In the genomic region with DNA sequence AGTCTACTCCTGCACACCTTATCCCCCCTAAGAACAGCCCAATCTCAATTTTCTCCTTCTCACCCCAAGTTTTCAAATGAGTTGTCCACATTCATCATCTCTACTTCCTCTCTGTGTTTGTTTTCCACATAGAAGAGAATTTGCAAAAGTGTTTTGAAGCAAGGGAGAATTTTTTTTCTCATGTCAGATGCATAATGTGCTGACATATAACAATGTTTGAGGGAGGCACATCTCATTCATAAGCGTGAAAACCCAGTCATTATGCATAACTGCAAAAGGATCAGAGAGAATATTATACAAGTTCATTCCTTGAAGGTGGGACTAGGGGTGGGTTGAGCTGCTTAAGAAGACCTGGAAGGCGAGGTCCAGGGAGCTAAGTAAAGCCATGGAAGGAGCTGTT, we compare ENCODE assay signal across 26 cellular contexts.
DNase-seq lines count a peak whose midpoint lies in the region; ATAC-seq, FAIRE-seq and TF ChIP-seq lines count a peak whose summit lies in the region.
"Had no signal": no experiment of that assay in that cellular context is flagged by ENCODE, and none has a peak within 500 bp of the region (broad histone marks: within the 10 kb centered on the region; RNA-seq: fewer than 3 reads in every experiment).

No MANE protein-coding gene starts in this region.

- H4K20me1 ChIP-seq in HepG2 (ENCODE audit: insufficient read depth, low read length): no peaks in the 10 kb centered on the region
- H4K20me1 ChIP-seq: BLaER1 treated with 17β-estradiol and CSF1 and Interleukin-3, amounts not matched to agents 10 nM and 100 nM had no signal

- TF ChIP-seq POLR2A in HepG2 (IDR thresholded peaks at IDR 0.05; ENCODE audit: insufficient read depth in 1 of 2, low read depth in 2 of 2, low read length in 2 of 2) (no peak), right lobe of liver (IDR thresholded peaks at IDR 0.05) (no peak)

- no peak overlapping the region for H3K14ac ChIP-seq in trophoblast cell (ENCODE audit: low read length)

- intact Hi-C loops in HepG2 (cut with micrococcal nuclease; ENCODE audit: unreplicated experiment): no loop called here
- intact Hi-C loops in right lobe of liver (cut with DNase I): no loop called here

- BruUV-seq in HepG2 (replicated peaks; lab: Mats Ljungman, UMichigan): no TSS peak

- no peak overlapping the region for H3K23ac ChIP-seq in trophoblast cell (ENCODE audit: low read length)

- no peaks in the 10 kb centered on the region for H3K36me3 Mint-ChIP-seq in activated T-helper 17 cell treated with anti-CD3 and anti-CD28 coated beads, Interleukin-2, amount 50 U/mL, for 72 hours (ENCODE audit: low read depth)
- no peaks in the 10 kb centered on the region for H3K36me3 Mint-ChIP-seq in activated T-cell treated with anti-CD3 and anti-CD28 coated beads, Interleukin-2, amount 50 U/mL, for 4 hours (ENCODE audit: insufficient read depth)
- H3K36me3 Mint-ChIP-seq: CD14-positive monocyte; CD8-positive, alpha-beta memory T cell had no signal

- H3K9me3 ChIP-seq in HepG2 (ENCODE audit: low read length) (no peaks in the 10 kb centered on the region), right lobe of liver (no peaks in the 10 kb centered on the region), trophoblast cell (ENCODE audit: insufficient read depth, low read depth, low read length) (no peaks in the 10 kb centered on the region)
- H3K9me3 ChIP-seq: BE2C; BLaER1 treated with 17β-estradiol and CSF1 and Interleukin-3, amounts not matched to agents 10 nM and 100 nM had no signal

- H3K79me2 ChIP-seq in HepG2 (ENCODE audit: insufficient read depth, low read length) (no peaks in the 10 kb centered on the region), trophoblast cell (ENCODE audit: control insufficient read depth, insufficient read depth, low read length, poor library complexity) (no peaks in the 10 kb centered on the region)

- H3K27me3 Mint-ChIP-seq in activated T-helper 17 cell treated with anti-CD3 and anti-CD28 coated beads, Interleukin-2, amount 50 U/mL, for 72 hours: peaks cover 9% of the 10 kb centered on the region
- H3K27me3 Mint-ChIP-seq in activated T-cell treated with anti-CD3 and anti-CD28 coated beads, Interleukin-2, amount 50 U/mL, for 4 hours (ENCODE audit: low read depth): peaks cover 8% of the 10 kb centered on the region
- H3K27me3 Mint-ChIP-seq: CD4-positive, alpha-beta T cell had no signal

- no peak overlapping the region for H3K9ac ChIP-seq in HepG2 (ENCODE audit: insufficient read depth, low read depth, low read length)
- no peak overlapping the region for H3K9ac ChIP-seq in trophoblast cell (ENCODE audit: low read length)
- H3K9ac ChIP-seq: BLaER1 treated with 17β-estradiol and CSF1 and Interleukin-3, amounts not matched to agents 10 nM and 100 nM had no signal

- H3K4me2 ChIP-seq in HepG2 (ENCODE audit: low read depth, low read length) (no peak overlapping the region), trophoblast cell (ENCODE audit: low read length) (no peak overlapping the region)
- H3K4me2 ChIP-seq: BLaER1 treated with 17β-estradiol and CSF1 and Interleukin-3, amounts not matched to agents 10 nM and 100 nM; GM23338 had no signal

- H3K18ac ChIP-seq in trophoblast cell (ENCODE audit: low read length): no peak overlapping the region

- TF ChIP-seq CTCF in HepG2 (CRISPR knock-in tag; IDR thresholded peaks at IDR 0.05) (no peak), right lobe of liver (IDR thresholded peaks at IDR 0.05) (no peak)

- POLR2A ChIA-PET in HepG2 (lab: Yijun Ruan, JAX): interaction anchor here (1.5 kb wide), 1 partner anchor 148 kb away, joined by 4 read pairs; the partner anchor contains the start of gene CEP68

- no peak for TF ChIP-seq RAD21 in HepG2 (CRISPR knock-in tag; IDR thresholded peaks at IDR 0.05)

- H2BK5ac ChIP-seq in trophoblast cell (ENCODE audit: low read depth, low read length, poor library complexity): no peak overlapping the region

- peak overlapping the region; percentile 9 for H3K27ac Mint-ChIP-seq in activated T-helper 17 cell treated with anti-CD3 and anti-CD28 coated beads, Interleukin-2, amount 50 U/mL, for 72 hours
- H3K27ac Mint-ChIP-seq: CD4-positive, alpha-beta T cell; CD8-positive, alpha-beta memory T cell; GM23338; H9; HFFc6 had no signal

- no peak overlapping the region for H4K8ac ChIP-seq in trophoblast cell (ENCODE audit: low read depth, low read length)

- WGBS in HepG2 (ENCODE audit: low lambda C conversion rate): 8% methylated on average over 2 of the region's 2 CpGs
- 90% methylated on average over 2 of the region's 2 CpGs for WGBS in right lobe of liver (ENCODE audit: insufficient coverage, low coverage, low lambda C conversion rate, missing lambda C conversion rate)
- WGBS in trophoblast cell (ENCODE audit: extremely low coverage, insufficient coverage, insufficient read length): no CpG with 5 or more reads among the region's 2 CpGs

- no peak overlapping the region for H3K4me3 Mint-ChIP-seq in activated T-helper 17 cell treated with anti-CD3 and anti-CD28 coated beads, Interleukin-2, amount 50 U/mL, for 72 hours
- H3K4me3 Mint-ChIP-seq in activated T-cell treated with anti-CD3 and anti-CD28 coated beads, Interleukin-2, amount 50 U/mL, for 4 hours: no peak overlapping the region
- H3K4me3 Mint-ChIP-seq: CD14-positive monocyte; CD4-positive, alpha-beta T cell; CD8-positive, alpha-beta memory T cell; GM23338; H9; HFFc6 had no signal

- H3K4me3 ChIP-seq in HepG2 (replicated peaks in 1 of 3; ENCODE audit: insufficient read depth in 1 of 3, low read depth in 2 of 3, low read length in 3 of 3) (no peak overlapping the region), right lobe of liver (no peak overlapping the region), trophoblast cell (ENCODE audit: low read depth, low read length) (no peak overlapping the region)
- H3K4me3 ChIP-seq: BLaER1 treated with 17β-estradiol and CSF1 and Interleukin-3, amounts not matched to agents 10 nM and 100 nM; GM12878; GM23338 had no signal

- no peak for FAIRE-seq in HepG2 (lab: Jason Lieb, UNC)
- FAIRE-seq: A204.1, D721Med, GM12878, GM19239 had no signal

- no peaks in the 10 kb centered on the region for H3K9me3 Mint-ChIP-seq in activated T-helper 17 cell treated with anti-CD3 and anti-CD28 coated beads, Interleukin-2, amount 50 U/mL, for 72 hours
- no peaks in the 10 kb centered on the region for H3K9me3 Mint-ChIP-seq in activated T-cell treated with anti-CD3 and anti-CD28 coated beads, Interleukin-2, amount 50 U/mL, for 4 hours
- H3K9me3 Mint-ChIP-seq: CD14-positive monocyte; CD4-positive, alpha-beta T cell; CD8-positive, alpha-beta memory T cell; H9; HFFc6 had no signal

- H4K91ac ChIP-seq in trophoblast cell (ENCODE audit: low read depth, low read length): no peak overlapping the region

- H4K12ac ChIP-seq in trophoblast cell (ENCODE audit: low read depth, low read length): peak overlapping the region; percentile 10

- H2BK12ac ChIP-seq in trophoblast cell (ENCODE audit: low read length): no peak overlapping the region

- in situ Hi-C loops in HepG2 (cut with HindIII; ENCODE audit: extremely low pct_ligation_motif_present, low pct_unique_long_range_greater_than_20kb): loop anchor here (25.0 kb wide), 1 partner anchor 279 kb away; no protein-coding TSS in a partner anchor

- H3K4ac ChIP-seq in trophoblast cell (ENCODE audit: low read depth, low read length): no peak overlapping the region

- TF ChIP-seq EP300 in HepG2 (IDR thresholded peaks at IDR 0.05; ENCODE audit: low read depth in 2 of 2, low read length in 2 of 2): no peak
- no peak for TF ChIP-seq EP300 in HepG2 (CRISPR knock-in tag; IDR thresholded peaks at IDR 0.05; ENCODE audit: borderline replicate concordance)

- H3K36me3 ChIP-seq in HepG2 (replicated peaks in 1 of 2; ENCODE audit: control insufficient read depth in 1 of 2, insufficient read depth in 2 of 2, low read length in 2 of 2): no peaks in the 10 kb centered on the region
- no peaks in the 10 kb centered on the region for H3K36me3 ChIP-seq in right lobe of liver
- no peaks in the 10 kb centered on the region for H3K36me3 ChIP-seq in trophoblast cell (ENCODE audit: control insufficient read depth in 1 of 2, insufficient read depth in 2 of 2, low read length in 2 of 2)
- H3K36me3 ChIP-seq: BE2C; BLaER1 treated with 17β-estradiol and CSF1 and Interleukin-3, amounts not matched to agents 10 nM and 100 nM had no signal

- no peaks in the 10 kb centered on the region for H3K79me1 ChIP-seq in trophoblast cell (ENCODE audit: low read length)

- no peaks in the 10 kb centered on the region for H3K4me1 Mint-ChIP-seq in activated T-helper 17 cell treated with anti-CD3 and anti-CD28 coated beads, Interleukin-2, amount 50 U/mL, for 72 hours
- peaks cover 6% of the 10 kb centered on the region for H3K4me1 Mint-ChIP-seq in activated T-cell treated with anti-CD3 and anti-CD28 coated beads, Interleukin-2, amount 50 U/mL, for 4 hours (ENCODE audit: low read depth)

- H3K27me3 ChIP-seq in HepG2 (ENCODE audit: control insufficient read depth in 1 of 2, insufficient read depth in 2 of 2, low read length in 2 of 2) (peaks cover 1 to 8% of the 10 kb centered on the region in 2 experiments; a peak in 2 of 5 replicates), right lobe of liver (no peaks in the 10 kb centered on the region), trophoblast cell (ENCODE audit: insufficient read depth, low read length) (no peaks in the 10 kb centered on the region)
- H3K27me3 ChIP-seq: BE2C; BLaER1 treated with 17β-estradiol and CSF1 and Interleukin-3, amounts not matched to agents 10 nM and 100 nM had no signal

- H2AFZ ChIP-seq in HepG2 (ENCODE audit: low read length): no peak overlapping the region
- H2AFZ ChIP-seq in trophoblast cell (ENCODE audit: insufficient read depth, low read length, poor library complexity): no peak overlapping the region
- H2AFZ ChIP-seq: GM23338 had no signal

- DNase-seq in HepG2 (ENCODE audit: low spot score): no peak
- DNase-seq in right lobe of liver: no peak
- DNase-seq in trophoblast cell: no peak
- no peak for DNase-seq in NCI-H510A treated with DMSO at 0.1 percent for 48 hours (lab: John Stamatoyannopoulos, UW)
- no peak for DNase-seq in activated T-cell treated with anti-CD3 and anti-CD28 coated beads, Interleukin-2, amount 50 U/mL, for 4 hours
- no peak for DNase-seq in activated naive CD4-positive, alpha-beta T cell treated with Interleukin-2 at 50 U/mL for 16 hours
- DNase-seq: ACHN; AML-193; BE2C; CD4-positive, alpha-beta T cell; CD8-positive, alpha-beta memory T cell; DMS 273 treated with DMSO at 0.1 percent for 48 hours; DMS79; EL; GDM1; H9; HFFc6 had no signal

- ATAC-seq in HepG2 (no peak), right lobe of liver (no peak)
- no peak for ATAC-seq in activated T-helper 17 cell treated with anti-CD3 and anti-CD28 coated beads, Interleukin-2, amount 50 U/mL, for 72 hours (replicated peaks)
- no peak for ATAC-seq in activated T-cell treated with anti-CD3 and anti-CD28 coated beads, Interleukin-2, amount 50 U/mL, for 4 hours
- ATAC-seq: GM12878, GM23338 had no signal

- CTCF ChIA-PET in HepG2 (lab: Yijun Ruan, JAX; ENCODE audit: low intra/inter-chr PET ratio, low total read pairs): no interaction called here

- no peak overlapping the region for H2BK120ac ChIP-seq in trophoblast cell (ENCODE audit: insufficient read depth, low read length, poor library complexity)

- H3K27ac ChIP-seq in HepG2 (ENCODE audit: extremely low read length, insufficient read depth, low read length) (no peak overlapping the region), right lobe of liver (no peak overlapping the region), trophoblast cell (ENCODE audit: low read depth, low read length) (no peak overlapping the region)
- H3K27ac ChIP-seq: 22Rv1; BLaER1 treated with 17β-estradiol and CSF1 and Interleukin-3, amounts not matched to agents 10 nM and 100 nM had no signal

- H3K4me1 ChIP-seq in HepG2 (ENCODE audit: insufficient read depth, low read length) (peaks cover 35% of the 10 kb centered on the region), right lobe of liver (peaks cover 0 to 29% (median 7%) of the 10 kb centered on the region in 4 donors), trophoblast cell (ENCODE audit: control insufficient read depth in 1 of 2, insufficient read depth in 2 of 2, low read length in 2 of 2) (no peaks in the 10 kb centered on the region)
- H3K4me1 ChIP-seq: BE2C had no signal

- H2AK5ac ChIP-seq in trophoblast cell (ENCODE audit: low read length): no peak overlapping the region
